1 cellular context compared by ENCODE assay signal in the genomic region with DNA sequence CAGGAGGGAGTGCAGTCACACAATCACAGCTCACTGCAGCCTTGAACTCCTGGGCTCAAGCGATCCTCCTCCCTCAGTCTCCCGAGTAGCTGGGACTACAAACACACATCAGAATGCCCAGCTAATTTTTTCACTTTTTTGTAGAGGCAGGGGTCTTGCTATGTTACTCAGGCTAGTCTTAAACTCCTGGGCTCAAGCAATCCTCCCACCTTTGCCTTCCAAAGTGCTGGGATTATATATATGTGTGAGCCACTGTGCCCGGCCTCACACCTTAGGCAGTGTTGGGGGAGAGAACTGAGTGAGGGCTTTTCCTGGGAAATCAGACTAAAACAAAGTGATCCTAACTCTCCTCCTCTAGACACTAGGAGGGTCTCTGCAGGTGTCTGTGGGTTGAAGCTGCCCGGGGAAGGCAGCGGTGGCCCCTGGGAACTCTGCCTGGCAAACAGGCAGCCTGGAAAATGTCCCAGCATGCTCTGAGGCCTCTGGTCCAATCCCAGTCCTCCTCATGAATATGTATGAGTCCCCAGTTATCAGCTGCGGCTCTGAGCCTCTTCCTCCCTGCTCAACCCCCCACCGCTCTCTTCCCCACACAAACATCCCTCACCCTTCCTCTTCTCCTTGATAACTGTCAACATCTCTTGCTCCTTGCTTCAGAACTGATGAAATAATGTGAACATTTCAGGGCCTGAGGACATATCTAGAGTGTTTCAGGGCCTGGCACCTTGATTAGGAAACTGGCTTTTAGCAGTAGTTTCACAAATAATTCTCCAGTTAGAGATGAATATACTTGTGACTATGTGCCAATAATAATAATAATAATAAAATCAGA.
TF ChIP-seq lines count a peak whose summit lies in the region.

No MANE protein-coding gene starts in this region.

TF ChIP-seq in HEK293, 187 proteins besides CTCF, POLR2A, EP300 and RAD21 (continued from another document):
- TF ChIP-seq ZBTB10 (tag by site-specific recombination; IDR thresholded peaks at IDR 0.05) (no peak), ZNF138 (tag by site-specific recombination; IDR thresholded peaks at IDR 0.05; ENCODE audit: borderline replicate concordance) (no peak), ZNF510 (tag by site-specific recombination; IDR thresholded peaks at IDR 0.05; ENCODE audit: insufficient replicate concordance) (no peak), ZBTB48 (tag by site-specific recombination; IDR thresholded peaks at IDR 0.05) (0 out of 2 replicates have a peak, but pooled peaks have one; percentile 67), MEIS1 (CRISPR knock-in tag; IDR thresholded peaks at IDR 0.05; ENCODE audit: borderline replicate concordance) (no peak), FEZF1 (tag by site-specific recombination; IDR thresholded peaks at IDR 0.05) (peak; percentile 33; the same call in 1 of the 2 replicates), ZNF548 (tag by site-specific recombination; IDR thresholded peaks at IDR 0.05) (no peak), ZNF639 (tag by site-specific recombination; IDR thresholded peaks at IDR 0.05) (no peak), TCF7L2 (IDR thresholded peaks at IDR 0.05; ENCODE audit: borderline replicate concordance, low read depth, low read length) (no peak), ZNF10 (tag by site-specific recombination; IDR thresholded peaks at IDR 0.05) (0 out of 2 replicates have a peak, but pooled peaks have one; percentile 38), PRDM4 (tag by site-specific recombination; IDR thresholded peaks at IDR 0.05) (no peak), ZNF677 (tag by site-specific recombination; IDR thresholded peaks at IDR 0.05) (no peak), ZNF76 (tag by site-specific recombination; IDR thresholded peaks at IDR 0.05; ENCODE audit: borderline replicate concordance, low read depth) (peak; percentile 86), IKZF3 (tag by site-specific recombination; IDR thresholded peaks at IDR 0.05) (peak; percentile 77), ZNF747 (tag by site-specific recombination; IDR thresholded peaks at IDR 0.05) (no peak), ZNF629 (tag by site-specific recombination; IDR thresholded peaks at IDR 0.05) (0 out of 2 replicates have a peak, but pooled peaks have one; percentile 8), ZNF341 (tag by site-specific recombination; IDR thresholded peaks at IDR 0.05; ENCODE audit: low read depth) (peak; percentile 48; the same call in 1 of the 2 replicates), ZFP3 (tag by site-specific recombination; IDR thresholded peaks at IDR 0.05; ENCODE audit: low read depth) (no peak), ZNF48 (tag by site-specific recombination; IDR thresholded peaks at IDR 0.05) (no peak), ZNF302 (tag by site-specific recombination; IDR thresholded peaks at IDR 0.05; ENCODE audit: low read depth) (no peak), ZNF146 (tag by site-specific recombination; IDR thresholded peaks at IDR 0.05) (no peak), GLIS1 (tag by site-specific recombination; IDR thresholded peaks at IDR 0.05) (peak; percentile 68), ZXDB (tag by site-specific recombination; IDR thresholded peaks at IDR 0.05) (peak; percentile 48), ZNF394 (tag by site-specific recombination; IDR thresholded peaks at IDR 0.05; ENCODE audit: borderline replicate concordance) (no peak), MYNN (tag by site-specific recombination; IDR thresholded peaks at IDR 0.05; ENCODE audit: borderline replicate concordance) (no peak), ZNF777 (tag by site-specific recombination; IDR thresholded peaks at IDR 0.05; ENCODE audit: borderline replicate concordance) (no peak), OSR2 (tag by site-specific recombination; IDR thresholded peaks at IDR 0.05) (no peak), BCL11A (tag by site-specific recombination; IDR thresholded peaks at IDR 0.05; ENCODE audit: low read depth) (no peak), ZNF626 (tag by site-specific recombination; IDR thresholded peaks at IDR 0.05) (no peak), ZNF19 (tag by site-specific recombination; IDR thresholded peaks at IDR 0.05; ENCODE audit: low read depth) (no peak), ZNF560 (tag by site-specific recombination; IDR thresholded peaks at IDR 0.05; ENCODE audit: borderline replicate concordance) (no peak), ZNF514 (tag by site-specific recombination; IDR thresholded peaks at IDR 0.05) (no peak), ZNF433 (tag by site-specific recombination; IDR thresholded peaks at IDR 0.05; ENCODE audit: low read depth) (no peak), ZBTB20 (tag by site-specific recombination; IDR thresholded peaks at IDR 0.05) (peak; percentile 18; the same call in 1 of the 2 replicates), ZNF16 (tag by site-specific recombination; IDR thresholded peaks at IDR 0.05; ENCODE audit: low read depth) (no peak), ZNF473 (tag by site-specific recombination; IDR thresholded peaks at IDR 0.05) (no peak)
- TF ChIP-seq, protein P1, sequence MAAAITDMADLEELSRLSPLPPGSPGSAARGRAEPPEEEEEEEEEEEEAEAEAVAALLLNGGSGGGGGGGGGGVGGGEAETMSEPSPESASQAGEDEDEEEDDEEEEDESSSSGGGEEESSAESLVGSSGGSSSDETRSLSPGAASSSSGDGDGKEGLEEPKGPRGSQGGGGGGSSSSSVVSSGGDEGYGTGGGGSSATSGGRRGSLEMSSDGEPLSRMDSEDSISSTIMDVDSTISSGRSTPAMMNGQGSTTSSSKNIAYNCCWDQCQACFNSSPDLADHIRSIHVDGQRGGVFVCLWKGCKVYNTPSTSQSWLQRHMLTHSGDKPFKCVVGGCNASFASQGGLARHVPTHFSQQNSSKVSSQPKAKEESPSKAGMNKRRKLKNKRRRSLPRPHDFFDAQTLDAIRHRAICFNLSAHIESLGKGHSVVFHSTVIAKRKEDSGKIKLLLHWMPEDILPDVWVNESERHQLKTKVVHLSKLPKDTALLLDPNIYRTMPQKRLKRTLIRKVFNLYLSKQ (tag by site-specific recombination; IDR thresholded peaks at IDR 0.05; ENCODE audit: borderline replicate concordance), result no peak
- TF ChIP-seq, protein P2, sequence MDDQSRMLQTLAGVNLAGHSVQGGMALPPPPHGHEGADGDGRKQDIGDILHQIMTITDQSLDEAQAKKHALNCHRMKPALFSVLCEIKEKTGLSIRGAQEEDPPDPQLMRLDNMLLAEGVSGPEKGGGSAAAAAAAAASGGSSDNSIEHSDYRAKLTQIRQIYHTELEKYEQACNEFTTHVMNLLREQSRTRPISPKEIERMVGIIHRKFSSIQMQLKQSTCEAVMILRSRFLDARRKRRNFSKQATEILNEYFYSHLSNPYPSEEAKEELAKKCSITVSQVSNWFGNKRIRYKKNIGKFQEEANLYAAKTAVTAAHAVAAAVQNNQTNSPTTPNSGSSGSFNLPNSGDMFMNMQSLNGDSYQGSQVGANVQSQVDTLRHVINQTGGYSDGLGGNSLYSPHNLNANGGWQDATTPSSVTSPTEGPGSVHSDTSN (CRISPR knock-in tag; IDR thresholded peaks at IDR 0.05), result no peak
- TF ChIP-seq, protein P3, sequence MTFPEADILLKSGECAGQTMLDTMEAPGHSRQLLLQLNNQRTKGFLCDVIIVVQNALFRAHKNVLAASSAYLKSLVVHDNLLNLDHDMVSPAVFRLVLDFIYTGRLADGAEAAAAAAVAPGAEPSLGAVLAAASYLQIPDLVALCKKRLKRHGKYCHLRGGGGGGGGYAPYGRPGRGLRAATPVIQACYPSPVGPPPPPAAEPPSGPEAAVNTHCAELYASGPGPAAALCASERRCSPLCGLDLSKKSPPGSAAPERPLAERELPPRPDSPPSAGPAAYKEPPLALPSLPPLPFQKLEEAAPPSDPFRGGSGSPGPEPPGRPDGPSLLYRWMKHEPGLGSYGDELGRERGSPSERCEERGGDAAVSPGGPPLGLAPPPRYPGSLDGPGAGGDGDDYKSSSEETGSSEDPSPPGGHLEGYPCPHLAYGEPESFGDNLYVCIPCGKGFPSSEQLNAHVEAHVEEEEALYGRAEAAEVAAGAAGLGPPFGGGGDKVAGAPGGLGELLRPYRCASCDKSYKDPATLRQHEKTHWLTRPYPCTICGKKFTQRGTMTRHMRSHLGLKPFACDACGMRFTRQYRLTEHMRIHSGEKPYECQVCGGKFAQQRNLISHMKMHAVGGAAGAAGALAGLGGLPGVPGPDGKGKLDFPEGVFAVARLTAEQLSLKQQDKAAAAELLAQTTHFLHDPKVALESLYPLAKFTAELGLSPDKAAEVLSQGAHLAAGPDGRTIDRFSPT (tag by site-specific recombination; IDR thresholded peaks at IDR 0.05), result peak; percentile 56
- TF ChIP-seq, protein P4, sequence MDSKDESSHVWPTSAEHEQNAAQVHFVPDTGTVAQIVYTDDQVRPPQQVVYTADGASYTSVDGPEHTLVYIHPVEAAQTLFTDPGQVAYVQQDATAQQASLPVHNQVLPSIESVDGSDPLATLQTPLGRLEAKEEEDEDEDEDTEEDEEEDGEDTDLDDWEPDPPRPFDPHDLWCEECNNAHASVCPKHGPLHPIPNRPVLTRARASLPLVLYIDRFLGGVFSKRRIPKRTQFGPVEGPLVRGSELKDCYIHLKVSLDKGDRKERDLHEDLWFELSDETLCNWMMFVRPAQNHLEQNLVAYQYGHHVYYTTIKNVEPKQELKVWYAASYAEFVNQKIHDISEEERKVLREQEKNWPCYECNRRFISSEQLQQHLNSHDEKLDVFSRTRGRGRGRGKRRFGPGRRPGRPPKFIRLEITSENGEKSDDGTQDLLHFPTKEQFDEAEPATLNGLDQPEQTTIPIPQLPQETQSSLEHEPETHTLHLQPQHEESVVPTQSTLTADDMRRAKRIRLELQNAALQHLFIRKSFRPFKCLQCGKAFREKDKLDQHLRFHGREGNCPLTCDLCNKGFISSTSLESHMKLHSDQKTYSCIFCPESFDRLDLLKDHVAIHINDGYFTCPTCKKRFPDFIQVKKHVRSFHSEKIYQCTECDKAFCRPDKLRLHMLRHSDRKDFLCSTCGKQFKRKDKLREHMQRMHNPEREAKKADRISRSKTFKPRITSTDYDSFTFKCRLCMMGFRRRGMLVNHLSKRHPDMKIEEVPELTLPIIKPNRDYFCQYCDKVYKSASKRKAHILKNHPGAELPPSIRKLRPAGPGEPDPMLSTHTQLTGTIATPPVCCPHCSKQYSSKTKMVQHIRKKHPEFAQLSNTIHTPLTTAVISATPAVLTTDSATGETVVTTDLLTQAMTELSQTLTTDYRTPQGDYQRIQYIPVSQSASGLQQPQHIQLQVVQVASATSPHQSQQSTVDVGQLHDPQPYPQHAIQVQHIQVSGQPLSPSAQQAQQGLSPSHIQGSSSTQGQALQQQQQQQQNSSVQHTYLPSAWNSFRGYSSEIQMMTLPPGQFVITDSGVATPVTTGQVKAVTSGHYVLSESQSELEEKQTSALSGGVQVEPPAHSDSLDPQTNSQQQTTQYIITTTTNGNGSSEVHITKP (tag by site-specific recombination; IDR thresholded peaks at IDR 0.05), result 0 out of 2 replicates have a peak, but pooled peaks have one; percentile 15
